ENCODE assay signal across 8 cellular contexts in genomic region chr17:1197379-1197778, GRCh38. TPM values are rescaled to one million over a fixed set of nuclear protein-coding genes. Genes with fewer than 3 reads are reported as not detected.
A peak's percentile ranks its signal among the peaks of the same experiment; 100 is the strongest.
DNase-seq lines count a peak whose midpoint lies in the region; ATAC-seq and TF ChIP-seq lines count a peak whose summit lies in the region.

No MANE protein-coding gene starts in this region.

- DNase-seq in Kasumi-1 (lab: John Stamatoyannopoulos, UW) (peak; percentile 57 to 64), psoas muscle (peak in 1 of 2 donors; percentile 58), cerebellum (ENCODE audit: low spot score) (no peak), MM.1S (no peak)

- no peak for TF ChIP-seq POLR2A in GM18505 (IDR thresholded peaks at IDR 0.05; ENCODE audit: borderline replicate concordance, extremely low read depth, insufficient read depth, insufficient read length)

- no peak overlapping the region for H3K4me2 ChIP-seq in MM.1S (ENCODE audit: low read depth, low read length)

- H3K27ac ChIP-seq in duodenal mucosa (ENCODE audit: low read depth, low read length): peak overlapping the region; percentile 1
- H3K27ac ChIP-seq in psoas muscle: no peak overlapping the region
- H3K27ac ChIP-seq in MM.1S (ENCODE audit: low read length): no peak overlapping the region

- H2AFZ ChIP-seq in MM.1S (ENCODE audit: low read length): no peak overlapping the region

- H3K9me3 ChIP-seq in duodenal mucosa (ENCODE audit: control insufficient read depth in 1 of 2, low read length in 2 of 2) (no peaks in the 10 kb centered on the region), psoas muscle (no peaks in the 10 kb centered on the region), MM.1S (replicated peaks; ENCODE audit: insufficient read depth, low read length) (no peaks in the 10 kb centered on the region)

- H3K9ac ChIP-seq in duodenal mucosa (ENCODE audit: low read depth in 1 of 2, low read length in 2 of 2) (no peak overlapping the region), MM.1S (ENCODE audit: low read length) (no peak overlapping the region)

- no peaks in the 10 kb centered on the region for H3K9me2 ChIP-seq in MM.1S (replicated peaks; ENCODE audit: insufficient read depth, low read length)

- H3K36me3 ChIP-seq in duodenal mucosa (ENCODE audit: control insufficient read depth in 1 of 2, insufficient read depth in 2 of 2, low read length in 2 of 2) (no peaks in the 10 kb centered on the region), psoas muscle (ENCODE audit: insufficient read depth in 1 of 2, low read depth in 1 of 2) (no peaks in the 10 kb centered on the region), MM.1S (replicated peaks; ENCODE audit: insufficient read depth, low read length) (no peaks in the 10 kb centered on the region)

- H3K4me3 ChIP-seq in duodenal mucosa (ENCODE audit: low read depth in 1 of 2, low read length in 2 of 2): no peak overlapping the region
- H3K4me3 ChIP-seq in psoas muscle: no peak overlapping the region
- H3K4me3 ChIP-seq in MM.1S (ENCODE audit: low read length): no peak overlapping the region

- intact Hi-C loops in psoas muscle (cut with DNase I): no loop called here

- no peaks in the 10 kb centered on the region for H4K20me1 ChIP-seq in MM.1S (ENCODE audit: insufficient read depth, low read length)

- H3K4me1 ChIP-seq in duodenal mucosa (ENCODE audit: control insufficient read depth in 1 of 2, insufficient read depth in 2 of 2, low read length in 2 of 2) (peaks cover 14 to 24% of the 10 kb centered on the region in 2 donors), psoas muscle (no peaks in the 10 kb centered on the region), MM.1S (ENCODE audit: low read length) (no peaks in the 10 kb centered on the region)

- H3F3A ChIP-seq in MM.1S (ENCODE audit: insufficient read depth, low read length): no peaks in the 10 kb centered on the region

- no peaks in the 10 kb centered on the region for H3K79me2 ChIP-seq in MM.1S (ENCODE audit: low read length)

- TF ChIP-seq CTCF in psoas muscle (IDR thresholded peaks at IDR 0.05) (no peak), MM.1S (IDR thresholded peaks at IDR 0.05; ENCODE audit: low read length) (no peak)

- no peaks in the 10 kb centered on the region for H3K27me3 ChIP-seq in duodenal mucosa (ENCODE audit: control insufficient read depth in 1 of 2, insufficient read depth in 2 of 2, low read length in 2 of 2)
- peaks cover 0 to 13% (median 6%) of the 10 kb centered on the region in 3 donors for H3K27me3 ChIP-seq in psoas muscle (ENCODE audit: insufficient read depth in 3 of 3, low read length in 2 of 3)
- peaks cover 89% of the 10 kb centered on the region for H3K27me3 ChIP-seq in MM.1S (replicated peaks; ENCODE audit: insufficient read depth, low read length)

- ATAC-seq in GM18505 (IDR thresholded peaks at IDR 0.05; ENCODE audit: unreplicated experiment) (peak; percentile 2), psoas muscle (peak; percentile 15 to 61 (median 46)), GM21825 (IDR thresholded peaks at IDR 0.05; ENCODE audit: unreplicated experiment) (no peak), HG03442 (IDR thresholded peaks at IDR 0.05; ENCODE audit: unreplicated experiment) (no peak)

- 55 to 66% (median 55%) methylated on average over 3 of the region's 3 CpGs for WGBS in psoas muscle, 3 donors

RNA-seq across cellular contexts. Expression of gene ABR, which starts 17.6 kb away (rescaled TPM):
- 10 to 100 TPM in 3 of 4 donors, 1 to 10 TPM in 1; 9.8 to 25.4 (median 16.2) TPM for total RNA-seq in psoas muscle
- 1 to 10 TPM; 5.8 to 8.5 (median 8.1) TPM for polyA plus RNA-seq in psoas muscle
- total RNA-seq in cerebellum: 88.9 TPM

Comparison
In these comparisons a context has a peak if more than half of its experiments do, and no peak if none do; other contexts are left out.
1. ATAC-seq: peak in GM18505 (single experiment) and psoas muscle (4 of 4); none in GM21825 (single experiment) and HG03442 (single experiment).
2. DNase-seq: peak in Kasumi-1 (2 of 2); none in cerebellum (single experiment) and MM.1S (single experiment).